8 cellular contexts compared by ENCODE assay signal in genomic region chr17:5468075-5468473, GRCh38. TPM values are rescaled to one million over a fixed set of nuclear protein-coding genes. Genes with fewer than 3 reads are reported as not detected.
DNase-seq lines count a peak whose midpoint lies in the region; ATAC-seq and TF ChIP-seq lines count a peak whose summit lies in the region.

No MANE protein-coding gene starts in this region.

- no peaks in the 10 kb centered on the region for H3K9me3 Mint-ChIP-seq in Calu3 (ENCODE audit: low read depth, unreplicated experiment)

- intact Hi-C loops in Calu3 (cut with micrococcal nuclease; ENCODE audit: unreplicated experiment) = no loop called here

- peak overlapping the region; percentile 86 for H3K4me3 Mint-ChIP-seq in Calu3 (ENCODE audit: low read depth, unreplicated experiment)

- TF ChIP-seq CTCF in Calu3 (IDR thresholded peaks at IDR 0.05; ENCODE audit: unreplicated experiment) = no peak
- no peak for TF ChIP-seq CTCF in foreskin fibroblast (IDR thresholded peaks at IDR 0.05; ENCODE audit: low read depth, low read length)

- H3K4me1 Mint-ChIP-seq in Calu3 (ENCODE audit: low read depth, unreplicated experiment) = peaks cover 32% of the 10 kb centered on the region

- H3K4me1 ChIP-seq in rectal smooth muscle tissue (ENCODE audit: control insufficient read depth, insufficient read depth, low read length) = peaks cover 4% of the 10 kb centered on the region

- no peaks in the 10 kb centered on the region for H3K27me3 ChIP-seq in rectal smooth muscle tissue (ENCODE audit: control insufficient read depth, insufficient read depth, low read length)

- peak overlapping the region; percentile 63 for H3K27ac Mint-ChIP-seq in Calu3 (ENCODE audit: unreplicated experiment)

- H3K4me3 ChIP-seq in foreskin fibroblast (ENCODE audit: low read depth in 1 of 2, low read length in 2 of 2) (peak overlapping the region; percentile 86 to 89), rectal smooth muscle tissue (ENCODE audit: low read length) (peak overlapping the region; percentile 86)

- H3K36me3 ChIP-seq in rectal smooth muscle tissue (ENCODE audit: control insufficient read depth, insufficient read depth, low read length) = peaks cover 2% of the 10 kb centered on the region

- no peak overlapping the region for H3K27ac ChIP-seq in rectal smooth muscle tissue (ENCODE audit: low read depth, low read length)

- CTCF ChIA-PET in Calu3 (lab: Charles Lee) = no interaction called here

- ATAC-seq in HG02885 (IDR thresholded peaks at IDR 0.05; ENCODE audit: poor library complexity, unreplicated experiment) (peak; percentile 13), HG03469 (IDR thresholded peaks at IDR 0.05; ENCODE audit: unreplicated experiment) (no peak), HG02571 (IDR thresholded peaks at IDR 0.05; ENCODE audit: unreplicated experiment) (no peak)

- no peaks in the 10 kb centered on the region for H3K27me3 Mint-ChIP-seq in Calu3 (ENCODE audit: unreplicated experiment)

- no TSS peak for BruUV-seq in Calu3 (replicated peaks; lab: Mats Ljungman, UMichigan)

- DNase-seq in Calu3 (no peak), foreskin fibroblast (peak in 1 of 2 donors; percentile 19), pons (ENCODE audit: low spot score) (no peak)
- peak; percentile 29 to 31 for DNase-seq in activated CD4-positive, alpha-beta T cell treated with anti-CD3 and anti-CD28 coated beads, Interleukin-2, amount 50 U/mL, for 4 hours

- H3K36me3 Mint-ChIP-seq in Calu3 (ENCODE audit: insufficient read depth, unreplicated experiment) = peaks cover 28% of the 10 kb centered on the region

- H3K9ac ChIP-seq in rectal smooth muscle tissue (ENCODE audit: low read length) = peak overlapping the region; percentile 45

RNA-seq across cellular contexts. Expression of gene DHX33, which starts 0.7 kb away (rescaled TPM):
- 17.5 and 19.0 TPM in 2 replicates for total RNA-seq in Calu3 (2022)

RNA-seq across cellular contexts. Expression of gene DERL2, which starts 17.9 kb away (rescaled TPM):
- total RNA-seq in Calu3 (2022) = 52.4 and 56.7 TPM in 2 replicates

RNA-seq across cellular contexts. Expression of gene MIS12, which starts 18.3 kb away (rescaled TPM):
- total RNA-seq in Calu3 (2022) = 13.6 and 15.9 TPM in 2 replicates

RNA-seq across cellular contexts. Expression of gene C1QBP, which starts 29.1 kb away (rescaled TPM):
- 124 and 128 TPM in 2 replicates for total RNA-seq in Calu3 (2022)

RNA-seq across cellular contexts. Expression of gene RPAIN, which starts 48.1 kb away (rescaled TPM):
- 36.7 and 42.0 TPM in 2 replicates for total RNA-seq in Calu3 (2022)

Comparison
In these comparisons a context has a peak if more than half of its experiments do, and no peak if none do; other contexts are left out.
1. DNase-seq: peak in activated CD4-positive, alpha-beta T cell treated with anti-CD3 and anti-CD28 coated beads, Interleukin-2, amount 50 U/mL, for 4 hours (2 of 2); none in Calu3 (single experiment) and pons (single experiment).